In genomic region chr17:1515640-1516402, GRCh38 we compare ENCODE assay signal across 8 cellular contexts. TPM values are rescaled to one million over a fixed set of nuclear protein-coding genes. Genes with fewer than 3 reads are reported as not detected.
DNase-seq lines count a peak whose midpoint lies in the region; ATAC-seq and TF ChIP-seq lines count a peak whose summit lies in the region.

No MANE protein-coding gene starts in this region.

- H3K27ac Mint-ChIP-seq in activated T-helper 2 cell treated with anti-CD3 and anti-CD28 coated beads, Interferon-gamma antibody, Interleukin-2, Interleukin-4, amounts not matched to agents 10 μg/mL and 5 μg/mL and 100 μg/mL, durations not matched to agents 14 hours and 24 hours and 36 hours: peak overlapping the region; percentile 82
- peak overlapping the region; percentile 79 to 87 for H3K27ac Mint-ChIP-seq in natural killer cell treated with Interleukin-12 subunit alpha and Interleukin-12 subunit beta and Interleukin-15 and Interleukin-18, amount 100 ng/mL, for 72 hours

- peaks cover 28% of the 10 kb centered on the region for H3K36me3 Mint-ChIP-seq in activated T-helper 2 cell treated with anti-CD3 and anti-CD28 coated beads, Interferon-gamma antibody, Interleukin-2, Interleukin-4, amounts not matched to agents 10 μg/mL and 5 μg/mL and 100 μg/mL, durations not matched to agents 14 hours and 24 hours and 36 hours (ENCODE audit: low read depth)
- H3K36me3 Mint-ChIP-seq in natural killer cell treated with Interleukin-12 subunit alpha and Interleukin-12 subunit beta and Interleukin-15 and Interleukin-18, amount 100 ng/mL, for 72 hours: peaks cover 4% of the 10 kb centered on the region

- H3K27me3 Mint-ChIP-seq in activated T-helper 2 cell treated with anti-CD3 and anti-CD28 coated beads, Interferon-gamma antibody, Interleukin-2, Interleukin-4, amounts not matched to agents 10 μg/mL and 5 μg/mL and 100 μg/mL, durations not matched to agents 14 hours and 24 hours and 36 hours (ENCODE audit: low read depth): no peaks in the 10 kb centered on the region
- no peaks in the 10 kb centered on the region for H3K27me3 Mint-ChIP-seq in natural killer cell treated with Interleukin-12 subunit alpha and Interleukin-12 subunit beta and Interleukin-15 and Interleukin-18, amount 100 ng/mL, for 72 hours

- ATAC-seq in HG03139 (IDR thresholded peaks at IDR 0.05; ENCODE audit: unreplicated experiment): peak; percentile 13
- no peak for ATAC-seq in natural killer cell treated with Interleukin-12 subunit alpha and Interleukin-12 subunit beta and Interleukin-15 and Interleukin-18, amount 100 ng/mL, for 72 hours

- peak overlapping the region; percentile 84 for H3K4me3 Mint-ChIP-seq in activated T-helper 2 cell treated with anti-CD3 and anti-CD28 coated beads, Interferon-gamma antibody, Interleukin-2, Interleukin-4, amounts not matched to agents 10 μg/mL and 5 μg/mL and 100 μg/mL, durations not matched to agents 14 hours and 24 hours and 36 hours (ENCODE audit: low read depth)
- peak overlapping the region; percentile 97 for H3K4me3 Mint-ChIP-seq in natural killer cell treated with Interleukin-12 subunit alpha and Interleukin-12 subunit beta and Interleukin-15 and Interleukin-18, amount 100 ng/mL, for 72 hours

- peak overlapping the region; percentile 91 for H3K4me3 ChIP-seq in fibroblast of pulmonary artery (replicated peaks; ENCODE audit: low read depth, low read length)

- intact Hi-C loops in activated T-helper 2 cell treated with anti-CD3 and anti-CD28 coated beads, Interferon-gamma antibody, Interleukin-2, Interleukin-4, amounts not matched to agents 10 μg/mL and 5 μg/mL and 100 μg/mL, durations not matched to agents 14 hours and 24 hours and 36 hours (cut with micrococcal nuclease): loop anchor here (1.0 to 10.0 kb wide), 6 partner anchors 28 to 241 kb away; partner anchors contain the start of genes BHLHA9, CRK, PITPNA and TRARG1

- peak; percentile 81 for TF ChIP-seq CTCF in fibroblast of pulmonary artery (IDR thresholded peaks at IDR 0.05; ENCODE audit: low read length, missing control alignments)

- no peaks in the 10 kb centered on the region for H3K9me3 Mint-ChIP-seq in activated T-helper 2 cell treated with anti-CD3 and anti-CD28 coated beads, Interferon-gamma antibody, Interleukin-2, Interleukin-4, amounts not matched to agents 10 μg/mL and 5 μg/mL and 100 μg/mL, durations not matched to agents 14 hours and 24 hours and 36 hours
- H3K9me3 Mint-ChIP-seq in natural killer cell treated with Interleukin-12 subunit alpha and Interleukin-12 subunit beta and Interleukin-15 and Interleukin-18, amount 100 ng/mL, for 72 hours: no peaks in the 10 kb centered on the region

- peaks cover 15% of the 10 kb centered on the region for H3K4me1 Mint-ChIP-seq in activated T-helper 2 cell treated with anti-CD3 and anti-CD28 coated beads, Interferon-gamma antibody, Interleukin-2, Interleukin-4, amounts not matched to agents 10 μg/mL and 5 μg/mL and 100 μg/mL, durations not matched to agents 14 hours and 24 hours and 36 hours (ENCODE audit: low read depth)
- peaks cover 15 to 25% of the 10 kb centered on the region in 2 donors for H3K4me1 Mint-ChIP-seq in natural killer cell treated with Interleukin-12 subunit alpha and Interleukin-12 subunit beta and Interleukin-15 and Interleukin-18, amount 100 ng/mL, for 72 hours (ENCODE audit: low read depth in 2 of 2)

- DNase-seq in NCI-H1105 treated with DMSO at 0.1 percent for 48 hours (lab: John Stamatoyannopoulos, UW): peak; percentile 33
- no peak for DNase-seq in NCI-H1105 (lab: John Stamatoyannopoulos, UW)
- DNase-seq in OCI-M2 (lab: John Stamatoyannopoulos, UW; ENCODE audit: unreplicated experiment): peak; percentile 23
- peak; percentile 53 for DNase-seq in activated T-helper 2 cell treated with anti-CD3 and anti-CD28 coated beads, Interferon-gamma antibody, Interleukin-2, Interleukin-4, amounts not matched to agents 10 μg/mL and 5 μg/mL and 100 μg/mL, durations not matched to agents 14 hours and 24 hours and 36 hours (ENCODE audit: low spot score)
- peak; percentile 94 for DNase-seq in fibroblast of pulmonary artery (ENCODE audit: low read depth)
- peak; percentile 81 for DNase-seq in natural killer cell treated with Interleukin-12 subunit alpha and Interleukin-12 subunit beta and Interleukin-15 and Interleukin-18, amount 100 ng/mL, for 72 hours (ENCODE audit: low spot score)
- DNase-seq in ureter (ENCODE audit: low spot score): peak; percentile 78

RNA-seq across cellular contexts. Expression of gene INPP5K, which starts 0.6 kb away (rescaled TPM):
- 26.2 and 31.0 TPM in 2 replicates for total RNA-seq in activated T-helper 2 cell treated with anti-CD3 and anti-CD28 coated beads, Interferon-gamma antibody, Interleukin-2, Interleukin-4, amounts not matched to agents 10 μg/mL and 5 μg/mL and 100 μg/mL, durations not matched to agents 14 hours and 24 hours and 36 hours
- 10 to 100 TPM; 34.9 to 43.8 TPM for total RNA-seq in natural killer cell treated with Interleukin-12 subunit alpha and Interleukin-12 subunit beta and Interleukin-15 and Interleukin-18, amount 100 ng/mL, for 72 hours
- 50.7 TPM for total RNA-seq in ureter

RNA-seq across cellular contexts. Expression of gene MYO1C, which starts 23.3 kb away (rescaled TPM):
- 54.3 and 55.1 TPM in 2 replicates for total RNA-seq in activated T-helper 2 cell treated with anti-CD3 and anti-CD28 coated beads, Interferon-gamma antibody, Interleukin-2, Interleukin-4, amounts not matched to agents 10 μg/mL and 5 μg/mL and 100 μg/mL, durations not matched to agents 14 hours and 24 hours and 36 hours
- 10 to 100 TPM; 16.8 to 54.5 TPM for total RNA-seq in natural killer cell treated with Interleukin-12 subunit alpha and Interleukin-12 subunit beta and Interleukin-15 and Interleukin-18, amount 100 ng/mL, for 72 hours
- total RNA-seq in ureter: 243 TPM

RNA-seq across cellular contexts. Expression of gene PITPNA, which starts 46.8 kb away (rescaled TPM):
- total RNA-seq in activated T-helper 2 cell treated with anti-CD3 and anti-CD28 coated beads, Interferon-gamma antibody, Interleukin-2, Interleukin-4, amounts not matched to agents 10 μg/mL and 5 μg/mL and 100 μg/mL, durations not matched to agents 14 hours and 24 hours and 36 hours: 70.8 and 71.6 TPM in 2 replicates
- 10 to 100 TPM; 68.4 to 78.4 TPM for total RNA-seq in natural killer cell treated with Interleukin-12 subunit alpha and Interleukin-12 subunit beta and Interleukin-15 and Interleukin-18, amount 100 ng/mL, for 72 hours
- 85.4 TPM for total RNA-seq in ureter

RNA-seq across cellular contexts. Expression of gene CRK, which starts 59.8 kb away (rescaled TPM):
- total RNA-seq in activated T-helper 2 cell treated with anti-CD3 and anti-CD28 coated beads, Interferon-gamma antibody, Interleukin-2, Interleukin-4, amounts not matched to agents 10 μg/mL and 5 μg/mL and 100 μg/mL, durations not matched to agents 14 hours and 24 hours and 36 hours: 22.2 and 22.6 TPM in 2 replicates
- 10 to 100 TPM; 18.1 to 36.4 TPM for total RNA-seq in natural killer cell treated with Interleukin-12 subunit alpha and Interleukin-12 subunit beta and Interleukin-15 and Interleukin-18, amount 100 ng/mL, for 72 hours
- 49.6 TPM for total RNA-seq in ureter
